22 cellular contexts compared by ENCODE assay signal in genomic region chr20:24720957-24721356, GRCh38.
"Had no signal": no experiment of that assay in that cellular context is flagged by ENCODE, and none has a peak within 500 bp of the region (broad histone marks: within the 10 kb centered on the region; RNA-seq: fewer than 3 reads in every experiment).

No MANE protein-coding gene starts in this region.

- H3K36me3 Mint-ChIP-seq: activated CD4-positive, alpha-beta memory T cell treated with anti-CD3 and anti-CD28 coated beads for 36 hours; activated naive CD4-positive, alpha-beta T cell treated with anti-CD3 and anti-CD28 coated beads, Interleukin-2, amount 10 ng/mL, durations not matched to agents 7 days and 5 days; WTC11 had no signal

- H3K27me3 ChIP-seq: ascending aorta, uterus had no signal

- DNase-seq: activated CD4-positive, alpha-beta memory T cell treated with anti-CD3 and anti-CD28 coated beads for 36 hours; activated CD4-positive, alpha-beta T cell treated with anti-CD3 and anti-CD28 coated beads for 36 hours; activated naive CD4-positive, alpha-beta T cell treated with anti-CD3 and anti-CD28 coated beads, Interleukin-2, amount 10 ng/mL, durations not matched to agents 7 days and 5 days; activated T-cell treated with anti-CD3 and anti-CD28 coated beads, Interleukin-2, amount 50 U/mL, for 4 hours; cortex of kidney; heart left ventricle; kidney glomerular epithelial cell; left ventricle myocardium superior; psoas muscle; right cardiac atrium; stimulated activated CD4-positive, alpha-beta T cell treated with anti-CD3 and anti-CD28 coated beads, Interleukin-2, amount 100 ng/mL, for 24 hours; stimulated activated naive CD8-positive, alpha-beta T cell treated with anti-CD3 and anti-CD28 coated beads, Interleukin-15, Interleukin-2, amounts not matched to agents 100 U/mL and 50 U/mL, for 24 hours; tibial artery; uterus had no signal

- H3K27ac Mint-ChIP-seq: activated CD4-positive, alpha-beta memory T cell treated with anti-CD3 and anti-CD28 coated beads for 36 hours; activated CD4-positive, alpha-beta T cell treated with anti-CD3 and anti-CD28 coated beads for 36 hours; activated naive CD4-positive, alpha-beta T cell treated with anti-CD3 and anti-CD28 coated beads, Interleukin-2, amount 10 ng/mL, durations not matched to agents 7 days and 5 days; T-helper 2 cell treated with Interferon-gamma antibody and Interleukin-4, amounts not matched to agents 5 μg/mL and 100 μg/mL, for 36 hours; WTC11 had no signal

- H3K4me1 ChIP-seq: ascending aorta, gastroesophageal sphincter, heart left ventricle, psoas muscle, tibial artery, uterus had no signal

- H3K4me3 ChIP-seq: ascending aorta, gastroesophageal sphincter, heart left ventricle, psoas muscle, tibial artery, uterus had no signal

- ATAC-seq: activated CD4-positive, alpha-beta T cell treated with anti-CD3 and anti-CD28 coated beads for 36 hours; activated T-cell treated with anti-CD3 and anti-CD28 coated beads, Interleukin-2, amount 50 U/mL, for 4 hours; esophagus mucosa; gastroesophageal sphincter; heart left ventricle; left ventricle myocardium superior; psoas muscle; right cardiac atrium; stimulated activated naive CD8-positive, alpha-beta T cell treated with anti-CD3 and anti-CD28 coated beads, Interleukin-15, Interleukin-2, amounts not matched to agents 100 U/mL and 50 U/mL, for 24 hours; WTC11 had no signal

- H3K9me3 Mint-ChIP-seq: activated CD4-positive, alpha-beta memory T cell treated with anti-CD3 and anti-CD28 coated beads for 36 hours; activated naive CD4-positive, alpha-beta T cell treated with anti-CD3 and anti-CD28 coated beads, Interleukin-2, amount 10 ng/mL, durations not matched to agents 7 days and 5 days; activated T-cell treated with anti-CD3 and anti-CD28 coated beads, Interleukin-2, amount 50 U/mL, for 4 hours; central memory CD8-positive, alpha-beta T cell; neural crest cell; T-helper 2 cell treated with Interferon-gamma antibody and Interleukin-4, amounts not matched to agents 5 μg/mL and 100 μg/mL, for 36 hours; WTC11 had no signal

- H3K9me3 ChIP-seq: ascending aorta, gastroesophageal sphincter, heart left ventricle, psoas muscle, tibial artery, uterus had no signal

- FAIRE-seq: TTC549 had no signal

- H3K27ac ChIP-seq: ascending aorta, gastroesophageal sphincter, heart left ventricle, psoas muscle, tibial artery, uterus had no signal

- H3K36me3 ChIP-seq: ascending aorta, gastroesophageal sphincter, heart left ventricle, tibial artery, uterus had no signal
